Comparison of ENCODE assay signal across 19 cellular contexts in genomic region chr13:100300213-100300612, GRCh38.
"Had no signal": no experiment of that assay in that cellular context is flagged by ENCODE, and none has a peak within 500 bp of the region (broad histone marks: within the 10 kb centered on the region; RNA-seq: fewer than 3 reads in every experiment).

No MANE protein-coding gene starts in this region.

- H3K4me3 ChIP-seq: adrenal gland, breast epithelium, hepatocyte, mucosa of descending colon, thyroid gland had no signal

- ATAC-seq: activated CD4-positive, CD25-positive, alpha-beta regulatory T cell treated with anti-CD3 and anti-CD28 coated beads, Interleukin-2, amount 50 U/mL, for 24 hours; activated naive CD4-positive, alpha-beta T cell treated with anti-CD3 and anti-CD28 coated beads, Interleukin-2, amount 50 U/mL, for 72 hours; mucosa of descending colon had no signal

- DNase-seq: activated CD4-positive, alpha-beta T cell treated with anti-CD3 and anti-CD28 coated beads, Interleukin-2, amount 10 ng/mL, durations not matched to agents 7 days and 5 days; activated CD8-positive, alpha-beta memory T cell treated with anti-CD3 and anti-CD28 coated beads, Interleukin-2, amount 50 U/mL, for 48 hours; activated gamma-delta T cell; activated T-cell treated with anti-CD3 and anti-CD28 coated beads, Interleukin-2, amount 50 U/mL, for 48 hours; effector CD8-positive, alpha-beta T cell; foreskin fibroblast; mesenchymal stem cell; mucosa of descending colon; naive B cell; stimulated activated CD4-positive, alpha-beta T cell treated with anti-CD3 and anti-CD28 coated beads, Interleukin-12 subunit alpha, Interleukin-12 subunit beta, amount 100 ng/mL, for 4 hours; stimulated activated CD4-positive, alpha-beta T cell treated with anti-CD3 and anti-CD28 coated beads, Interleukin-1b, Interleukin-23, amount 100 ng/mL, for 48 hours; stimulated activated CD8-positive, alpha-beta memory T cell treated with anti-CD3 and anti-CD28 coated beads, Interleukin-4, amount 100 ng/mL, for 48 hours; stimulated activated naive CD4-positive, alpha-beta T cell; thyroid gland had no signal
